2 cellular contexts compared by ENCODE assay signal in genomic region chr22:47419239-47419638, GRCh38.
TF ChIP-seq lines count a peak whose summit lies in the region.

No MANE protein-coding gene starts in this region.

TF ChIP-seq in HepG2, 621 proteins besides CTCF, POLR2A, EP300 and RAD21 (continued from another document):
- TF ChIP-seq ATF4 (CRISPR knock-in tag; IDR thresholded peaks at IDR 0.05) = no peak
- TF ChIP-seq RFXAP (CRISPR knock-in tag; IDR thresholded peaks at IDR 0.05; ENCODE audit: borderline replicate concordance) = no peak
- TF ChIP-seq TEAD2 (CRISPR knock-in tag; IDR thresholded peaks at IDR 0.05) = no peak
- TF ChIP-seq CCAR2 (optimal IDR thresholded peaks at IDR 0.05; ENCODE audit: low read depth, low read length) = no peak
- TF ChIP-seq PCBP1 (IDR thresholded peaks at IDR 0.05; ENCODE audit: borderline replicate concordance, low read depth, low read length) = no peak
- no peak for TF ChIP-seq DMTF1 (CRISPR knock-in tag; IDR thresholded peaks at IDR 0.05)
- no peak for TF ChIP-seq NR2F6 (IDR thresholded peaks at IDR 0.05)
- TF ChIP-seq NR2F6 (CRISPR knock-in tag; IDR thresholded peaks at IDR 0.05) = no peak
- peak; percentile 38 to 87 for TF ChIP-seq REST (IDR thresholded peaks at IDR 0.05; ENCODE audit: borderline replicate concordance in 1 of 2, low read depth in 1 of 2, low read length in 2 of 2)
- no peak for TF ChIP-seq MTF1 (CRISPR knock-in tag; IDR thresholded peaks at IDR 0.05)
- TF ChIP-seq NPAS2 (CRISPR knock-in tag; IDR thresholded peaks at IDR 0.05; ENCODE audit: borderline replicate concordance) = no peak
TF ChIP-seq in HepG2: peak in this region for 2.

TF ChIP-seq in GM12878, 131 proteins besides CTCF, POLR2A, EP300 and RAD21:
- TF ChIP-seq ZNF687 (IDR thresholded peaks at IDR 0.05) = no peak
- TF ChIP-seq SKIL (IDR thresholded peaks at IDR 0.05; ENCODE audit: low read depth, poor library complexity, severe bottlenecking) = no peak
- no peak for TF ChIP-seq IRF4 (IDR thresholded peaks at IDR 0.05; ENCODE audit: low read depth, low read length)
- TF ChIP-seq REST (IDR thresholded peaks at IDR 0.05; ENCODE audit: low read depth, low read length) = peak; percentile 44; the same call in 1 of the 2 replicates
- no peak for TF ChIP-seq EGR1 (IDR thresholded peaks at IDR 0.05; ENCODE audit: borderline replicate concordance in 1 of 2, low read depth in 2 of 2, low read length in 2 of 2)
- TF ChIP-seq BHLHE40 (IDR thresholded peaks at IDR 0.05; ENCODE audit: borderline replicate concordance in 1 of 2, low read depth in 2 of 2, low read length in 1 of 2) = no peak
